20 cellular contexts compared by ENCODE assay signal in the genomic region with DNA sequence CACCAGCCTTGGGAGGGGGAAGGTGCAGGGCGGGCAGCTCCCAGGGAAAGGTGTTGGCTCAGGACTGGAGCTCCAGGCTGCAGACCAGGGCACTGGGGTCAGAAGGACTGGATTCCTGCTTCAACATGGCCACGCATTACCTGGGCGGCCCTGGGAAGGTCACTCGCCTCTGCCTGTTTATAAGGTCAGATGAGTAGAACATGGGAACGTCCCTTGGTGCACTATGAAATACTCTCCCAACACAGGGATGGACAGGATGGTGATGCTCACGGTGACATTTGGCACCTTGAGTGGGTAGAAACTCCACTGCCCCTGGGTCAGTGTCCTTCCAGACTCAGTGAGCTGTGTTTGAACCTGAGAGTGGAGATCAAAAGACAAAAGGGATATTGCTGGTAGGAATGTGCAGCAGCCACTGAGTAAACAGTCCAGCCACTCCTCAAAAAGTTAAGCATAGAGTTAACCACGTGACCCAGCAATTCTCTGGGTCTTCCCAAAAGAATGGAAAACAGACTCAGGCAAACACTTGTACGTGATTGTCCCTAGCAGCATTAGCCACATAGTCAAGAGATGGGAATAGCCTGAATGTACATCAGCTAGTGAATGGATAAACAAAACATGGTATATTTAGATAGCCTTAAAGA. TPM values are rescaled to one million over a fixed set of nuclear protein-coding genes. Genes with fewer than 3 reads are reported as not detected.
DNase-seq lines count a peak whose midpoint lies in the region; ATAC-seq and TF ChIP-seq lines count a peak whose summit lies in the region.
"Had no signal": no experiment of that assay in that cellular context is flagged by ENCODE, and none has a peak within 500 bp of the region (broad histone marks: within the 10 kb centered on the region; RNA-seq: fewer than 3 reads in every experiment).

No MANE protein-coding gene starts in this region.

- DNase-seq in LoVo (ENCODE audit: low spot score) (peak; percentile 65), SW480 (ENCODE audit: low spot score) (peak; percentile 75), left lung (no peak), type B pancreatic cell (ENCODE audit: extremely low spot score, unreplicated experiment) (no peak), anterior cingulate cortex (lab: John Stamatoyannopoulos, UW) (no peak), A172 (ENCODE audit: low spot score) (no peak)
- DNase-seq: BE2C; CD8-positive, alpha-beta T cell; DND-41; GDM1; GOT3; MG63; NCI-H1105 treated with DMSO at 0.1 percent for 48 hours; NCI-H187; NCI-H2171; NCI-H524 treated with DMSO at 0.1 percent for 48 hours had no signal

- H3K4me3 Mint-ChIP-seq in type B pancreatic cell, result no peak overlapping the region
- H3K4me3 Mint-ChIP-seq: CD8-positive, alpha-beta T cell had no signal

- no peak overlapping the region for H3K4me3 ChIP-seq in left lung
- H3K4me3 ChIP-seq: MG63 had no signal

- peaks cover 0 to 8% of the 10 kb centered on the region in 2 donors for H3K27me3 ChIP-seq in left lung
- H3K27me3 ChIP-seq: BE2C, MG63 had no signal

- H3K36me3 Mint-ChIP-seq in type B pancreatic cell, result no peaks in the 10 kb centered on the region
- H3K36me3 Mint-ChIP-seq: CD8-positive, alpha-beta T cell had no signal

- H3K27ac ChIP-seq in left lung, result no peak overlapping the region
- H3K27ac ChIP-seq: HL-60, KMS-11 had no signal

- H3K36me3 ChIP-seq in left lung, result no peaks in the 10 kb centered on the region
- H3K36me3 ChIP-seq: BE2C, MG63 had no signal

- peaks cover 13% of the 10 kb centered on the region for H3K4me1 Mint-ChIP-seq in type B pancreatic cell (ENCODE audit: unreplicated experiment)

- no peaks in the 10 kb centered on the region for H3K9me3 Mint-ChIP-seq in type B pancreatic cell

- H3K9me3 ChIP-seq in left lung, result no peaks in the 10 kb centered on the region
- H3K9me3 ChIP-seq: BE2C, MG63 had no signal

- no peak for TF ChIP-seq CTCF in left lung (IDR thresholded peaks at IDR 0.05)
- no peak for TF ChIP-seq CTCF in type B pancreatic cell (conservative IDR thresholded peaks at IDR 0.05)

- peaks cover 0 to 17% of the 10 kb centered on the region in 2 donors for H3K4me1 ChIP-seq in left lung
- H3K4me1 ChIP-seq: BE2C had no signal

- ATAC-seq in left lung (peak; percentile 35), HG03135 (IDR thresholded peaks at IDR 0.05; ENCODE audit: unreplicated experiment) (no peak)
- ATAC-seq: CD8-positive, alpha-beta T cell; SK-N-SH treated with all-trans-retinoic acid at 6 μM for 48 hours had no signal

- peak overlapping the region; percentile 37 for H3K27ac Mint-ChIP-seq in type B pancreatic cell
- H3K27ac Mint-ChIP-seq: CD8-positive, alpha-beta T cell had no signal

- peaks cover 7% of the 10 kb centered on the region for H3K27me3 Mint-ChIP-seq in type B pancreatic cell

- intact Hi-C loops in left lung (cut with DNase I), result no loop called here

RNA-seq across cellular contexts. Expression of a gene that starts 9.1 kb away (rescaled TPM):
- total RNA-seq in left lung (1 to 10 TPM in 1 of 2 donors, under 1 TPM in 1; 0.81 to 1.9 TPM), type B pancreatic cell (ENCODE audit: low replicate concordance) (2.1 and 3.6 TPM in 2 replicates)
- total RNA-seq in A172 (2014; rRNA removed; shearing (Covaris generic)), result 0.89 and 0.93 TPM in 2 replicates
- total RNA-seq: CD8-positive, alpha-beta T cell had no signal

Comparison
In these comparisons a context has a peak if more than half of its experiments do, and no peak if none do; other contexts are left out.
1. DNase-seq: peak in LoVo (single experiment) and SW480 (single experiment); none in left lung (0 of 2), type B pancreatic cell (single experiment), anterior cingulate cortex (0 of 58) and A172 (single experiment).